Comparison of ENCODE assay signal across 33 cellular contexts in the genomic region with DNA sequence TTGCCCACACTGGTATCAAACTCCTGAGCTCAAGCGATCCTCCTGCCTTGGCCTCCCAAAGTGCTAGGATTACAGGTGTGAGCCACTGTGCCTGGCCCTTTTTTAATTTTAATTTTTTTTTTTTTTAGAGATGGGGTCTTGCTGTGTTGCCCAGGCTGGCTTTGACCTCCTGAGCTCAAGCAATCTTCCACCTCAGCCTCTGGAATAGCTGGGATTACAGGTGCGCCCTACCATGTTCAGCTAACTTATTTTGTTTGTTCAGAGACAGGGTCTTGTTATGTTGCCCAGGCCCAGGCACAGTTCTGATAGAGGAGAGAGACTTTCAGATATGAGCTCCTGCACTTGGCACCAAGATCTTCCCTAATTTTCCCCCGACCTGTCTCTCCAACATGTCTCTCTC. TPM values are rescaled to one million over a fixed set of nuclear protein-coding genes. Genes with fewer than 3 reads are reported as not detected.
"Had no signal": no experiment of that assay in that cellular context is flagged by ENCODE, and none has a peak within 500 bp of the region (broad histone marks: within the 10 kb centered on the region; RNA-seq: fewer than 3 reads in every experiment).

No MANE protein-coding gene starts in this region.

- FAIRE-seq: urothelium cell line had no signal

- H3K27ac ChIP-seq: stomach, suprapubic skin, testis, thoracic aorta, thyroid gland, tibial artery, tibial nerve, transverse colon, upper lobe of left lung, upper lobe of right lung, uterus, vagina had no signal

- H3K27me3 ChIP-seq: stomach, suprapubic skin, testis, thyroid gland, tibial artery, tibial nerve, transverse colon, upper lobe of left lung, upper lobe of right lung, uterus, vagina had no signal

- H3K4me3 ChIP-seq: stomach, suprapubic skin, testis, thoracic aorta, thyroid gland, tibial artery, tibial nerve, transverse colon, upper lobe of left lung, upper lobe of right lung, uterus, vagina had no signal

- H3K9me3 Mint-ChIP-seq: stimulated activated effector memory CD8-positive, alpha-beta T cell treated with anti-CD3 and anti-CD28 coated beads, Interleukin-12 subunit alpha, Interleukin-12 subunit beta, amount 100 ng/mL, for 72 hours; stimulated activated memory B cell treated with anti-CD40 and anti-IgM and Interleukin-4, amounts not matched to agents 10 μg/mL and 1 μg/mL and 100 μg/mL, for 72 hours; stimulated activated naive B cell treated with anti-CD40 and anti-IgM and Interleukin-4, amounts not matched to agents 10 μg/mL and 1 μg/mL and 100 μg/mL, for 72 hours; stimulated activated naive CD8-positive, alpha-beta T cell treated with anti-CD3 and anti-CD28 coated beads, Interleukin-15, amount 100 ng/mL, for 72 hours; stimulated activated naive CD8-positive, alpha-beta T cell treated with anti-CD3 and anti-CD28 coated beads, Interleukin-15, Interleukin-2, amounts not matched to agents 100 ng/mL and 50 ng/mL, for 24 hours; type B pancreatic cell had no signal

- DNase-seq: stimulated activated CD4-positive, alpha-beta T cell treated with anti-CD3 and anti-CD28 coated beads, Interleukin-2, amount 100 ng/mL, for 48 hours; stimulated activated CD4-positive, alpha-beta T cell treated with anti-CD3 and anti-CD28 coated beads, Interleukin-4, amount 100 ng/mL, for 1 hour; stimulated activated CD4-positive, alpha-beta T cell treated with anti-CD3 and anti-CD28 coated beads, Interleukin-4, amount 100 ng/mL, for 24 hours; stimulated activated CD4-positive, alpha-beta T cell treated with anti-CD3 and anti-CD28 coated beads, Interleukin-4, amount 100 ng/mL, for 4 hours; stimulated activated CD8-positive, alpha-beta memory T cell treated with anti-CD3 and anti-CD28 coated beads, Interleukin-4, amount 100 ng/mL, for 48 hours; stimulated activated naive B cell treated with anti-CD40 and anti-IgM and Interleukin-4, amounts not matched to agents 10 μg/mL and 1 μg/mL and 100 μg/mL, for 72 hours; stimulated activated naive CD4-positive, alpha-beta T cell; stimulated activated naive CD4-positive, alpha-beta T cell treated with Interleukin-2 at 50 U/mL for 16 hours; stimulated activated naive CD8-positive, alpha-beta T cell treated with anti-CD3 and anti-CD28 coated beads, Interleukin-15, amount 100 ng/mL, for 72 hours; stimulated activated naive CD8-positive, alpha-beta T cell treated with anti-CD3 and anti-CD28 coated beads, Interleukin-15, Interleukin-2, amounts not matched to agents 100 U/mL and 50 U/mL, for 24 hours; stomach; substantia nigra; testis; thyroid gland; tibial artery; transverse colon; trophoblast cell; upper lobe of left lung; upper lobe of right lung; uterus had no signal

- ATAC-seq: stimulated activated effector memory CD8-positive, alpha-beta T cell treated with anti-CD3 and anti-CD28 coated beads, Interleukin-12 subunit alpha, Interleukin-12 subunit beta, amount 100 ng/mL, for 72 hours; stimulated activated memory B cell treated with anti-CD40 and anti-IgM and Interleukin-4, amounts not matched to agents 10 μg/mL and 1 μg/mL and 100 μg/mL, for 72 hours; stimulated activated naive B cell treated with anti-CD40 and anti-IgM and Interleukin-4, amounts not matched to agents 10 μg/mL and 1 μg/mL and 100 μg/mL, for 72 hours; stimulated activated naive CD8-positive, alpha-beta T cell treated with anti-CD3 and anti-CD28 coated beads, Interleukin-15, amount 100 ng/mL, for 72 hours; stimulated activated naive CD8-positive, alpha-beta T cell treated with anti-CD3 and anti-CD28 coated beads, Interleukin-15, Interleukin-2, amounts not matched to agents 100 U/mL and 50 U/mL, for 24 hours; upper lobe of right lung had no signal

- H3K4me1 ChIP-seq: testis, tibial nerve, transverse colon, upper lobe of right lung, uterus had no signal

- H3K36me3 Mint-ChIP-seq: stimulated activated effector memory CD8-positive, alpha-beta T cell treated with anti-CD3 and anti-CD28 coated beads, Interleukin-12 subunit alpha, Interleukin-12 subunit beta, amount 100 ng/mL, for 72 hours; stimulated activated memory B cell treated with anti-CD40 and anti-IgM and Interleukin-4, amounts not matched to agents 10 μg/mL and 1 μg/mL and 100 μg/mL, for 72 hours; stimulated activated naive B cell treated with anti-CD40 and anti-IgM and Interleukin-4, amounts not matched to agents 10 μg/mL and 1 μg/mL and 100 μg/mL, for 72 hours; type B pancreatic cell had no signal

- H3K27ac Mint-ChIP-seq: stimulated activated effector memory CD8-positive, alpha-beta T cell treated with anti-CD3 and anti-CD28 coated beads, Interleukin-12 subunit alpha, Interleukin-12 subunit beta, amount 100 ng/mL, for 72 hours; stimulated activated memory B cell treated with anti-CD40 and anti-IgM and Interleukin-4, amounts not matched to agents 10 μg/mL and 1 μg/mL and 100 μg/mL, for 72 hours; stimulated activated naive B cell treated with anti-CD40 and anti-IgM and Interleukin-4, amounts not matched to agents 10 μg/mL and 1 μg/mL and 100 μg/mL, for 72 hours; stimulated activated naive CD8-positive, alpha-beta T cell treated with anti-CD3 and anti-CD28 coated beads, Interleukin-15, amount 100 ng/mL, for 72 hours; stimulated activated naive CD8-positive, alpha-beta T cell treated with anti-CD3 and anti-CD28 coated beads, Interleukin-15, Interleukin-2, amounts not matched to agents 100 ng/mL and 50 ng/mL, for 24 hours; type B pancreatic cell had no signal

- H3K4me3 Mint-ChIP-seq: stimulated activated effector memory CD8-positive, alpha-beta T cell treated with anti-CD3 and anti-CD28 coated beads, Interleukin-12 subunit alpha, Interleukin-12 subunit beta, amount 100 ng/mL, for 72 hours; stimulated activated memory B cell treated with anti-CD40 and anti-IgM and Interleukin-4, amounts not matched to agents 10 μg/mL and 1 μg/mL and 100 μg/mL, for 72 hours; stimulated activated naive B cell treated with anti-CD40 and anti-IgM and Interleukin-4, amounts not matched to agents 10 μg/mL and 1 μg/mL and 100 μg/mL, for 72 hours; stimulated activated naive CD8-positive, alpha-beta T cell treated with anti-CD3 and anti-CD28 coated beads, Interleukin-15, amount 100 ng/mL, for 72 hours; stimulated activated naive CD8-positive, alpha-beta T cell treated with anti-CD3 and anti-CD28 coated beads, Interleukin-15, Interleukin-2, amounts not matched to agents 100 ng/mL and 50 ng/mL, for 24 hours; type B pancreatic cell had no signal

- H3K9me3 ChIP-seq: stomach, suprapubic skin, testis, thoracic aorta, thyroid gland, tibial artery, tibial nerve, transverse colon, upper lobe of left lung, upper lobe of right lung, uterus, vagina had no signal

- H3K36me3 ChIP-seq: stomach, suprapubic skin, thoracic aorta, thyroid gland, tibial artery, tibial nerve, transverse colon, upper lobe of left lung, upper lobe of right lung, uterus, vagina had no signal

RNA-seq across cellular contexts. Expression of a gene that starts 8.1 kb away (rescaled TPM):
- total RNA-seq: subcutaneous adipose tissue, temporal lobe, testis, thoracic aorta, thyroid gland, tibial nerve, transverse colon, upper lobe of left lung, upper lobe of right lung, ureter, urinary bladder, uterus, vagina had no signal
- polyA plus RNA-seq: urinary bladder had no signal

RNA-seq across cellular contexts. Expression of a gene that starts 10.5 kb away (rescaled TPM):
- total RNA-seq: stomach, subcutaneous adipose tissue, temporal lobe, tibial nerve, transverse colon, upper lobe of left lung, upper lobe of right lung, ureter, urinary bladder had no signal
- polyA plus RNA-seq: urinary bladder had no signal

RNA-seq across cellular contexts. Expression of a gene that starts 16.2 kb away (rescaled TPM):
- total RNA-seq: temporal lobe had no signal

RNA-seq across cellular contexts. Expression of a gene that starts 18.4 kb away (rescaled TPM):
- total RNA-seq: stomach, subcutaneous adipose tissue, temporal lobe, testis, thoracic aorta, thyroid gland, tibial nerve, transverse colon, upper lobe of left lung, upper lobe of right lung, ureter, urinary bladder, vagina had no signal
- polyA plus RNA-seq: stomach, urinary bladder had no signal
